1 cellular context compared by ENCODE assay signal in the genomic region with DNA sequence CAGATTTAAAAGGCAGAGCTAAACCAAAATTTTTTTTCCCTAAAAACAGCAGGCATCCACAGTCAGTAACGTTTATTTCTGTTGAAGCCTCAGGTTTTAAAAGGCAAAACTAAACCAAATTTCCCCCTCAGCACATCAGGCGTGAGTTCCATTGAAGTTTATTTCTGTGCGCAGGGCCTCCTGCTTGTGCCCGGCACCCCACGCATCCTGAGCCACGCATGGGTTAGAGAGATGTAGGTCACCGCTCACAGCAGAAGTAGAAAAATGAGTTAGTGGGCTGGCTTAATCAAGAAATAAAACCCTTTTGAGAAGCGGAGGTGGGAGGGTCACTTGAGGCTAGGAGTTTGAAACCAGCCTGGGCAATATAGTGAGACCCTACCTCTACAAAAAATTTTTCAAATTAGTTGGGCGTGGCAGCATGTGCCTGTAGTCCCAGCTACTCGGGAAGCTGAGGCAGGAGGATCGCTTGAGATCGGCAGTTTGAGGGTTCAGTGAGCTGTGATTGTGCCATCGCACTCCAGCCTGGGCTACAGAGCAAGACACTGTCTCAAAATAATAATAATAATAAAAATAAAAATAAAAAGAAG.
TF ChIP-seq lines count a peak whose summit lies in the region.

No MANE protein-coding gene starts in this region.

TF ChIP-seq in H1, 55 proteins besides CTCF, POLR2A, EP300 and RAD21:
- no peak for TF ChIP-seq ATF3 (IDR thresholded peaks at IDR 0.05; ENCODE audit: insufficient read depth, low read depth, low read length)
